ENCODE assay signal across 18 cellular contexts in the genomic region with DNA sequence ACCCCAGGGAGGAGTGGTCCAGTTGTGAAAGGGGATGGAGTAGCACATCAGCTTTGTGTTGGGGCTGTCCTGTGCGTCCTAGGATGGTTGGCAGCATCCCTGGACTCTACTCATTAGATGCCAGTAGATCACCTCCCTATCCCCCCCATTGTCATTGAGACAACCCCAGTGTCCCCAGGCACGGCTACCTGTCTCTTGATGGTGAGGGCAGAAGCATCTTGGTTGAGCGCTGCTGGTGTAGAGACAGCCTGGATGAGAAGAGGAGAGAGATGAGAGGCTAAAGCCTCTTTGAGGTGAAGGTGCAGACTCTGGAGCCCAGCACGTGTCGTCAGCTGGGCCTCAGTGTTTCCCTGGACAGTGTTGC. TPM values are rescaled to one million over a fixed set of nuclear protein-coding genes. Genes with fewer than 3 reads are reported as not detected.
"Had no signal": no experiment of that assay in that cellular context is flagged by ENCODE, and none has a peak within 500 bp of the region (broad histone marks: within the 10 kb centered on the region; RNA-seq: fewer than 3 reads in every experiment).

No MANE protein-coding gene starts in this region.

- H3K4me3 Mint-ChIP-seq: activated naive CD8-positive, alpha-beta T cell treated with anti-CD3 and anti-CD28 coated beads for 36 hours; activated T-helper 1 cell treated with anti-CD3 and anti-CD28 coated beads, Interleukin-12 subunit alpha, Interleukin-12 subunit beta, Interleukin-2, Interleukin-4 antibody, amounts not matched to agents 30 ng/mL and 10 ng/mL and 1 ng/mL, durations not matched to agents 14 hours and 24 hours and 36 hours; effector memory CD8-positive, alpha-beta T cell; naive thymus-derived CD8-positive, alpha-beta T cell; T-cell; type B pancreatic cell; WTC11 had no signal

- H3K9me3 Mint-ChIP-seq: activated naive CD8-positive, alpha-beta T cell treated with anti-CD3 and anti-CD28 coated beads for 36 hours; activated T-helper 1 cell treated with anti-CD3 and anti-CD28 coated beads, Interleukin-12 subunit alpha, Interleukin-12 subunit beta, Interleukin-2, Interleukin-4 antibody, amounts not matched to agents 30 ng/mL and 10 ng/mL and 1 ng/mL, durations not matched to agents 14 hours and 24 hours and 36 hours; effector memory CD8-positive, alpha-beta T cell; T-cell; type B pancreatic cell; WTC11 had no signal

- H3K4me1 ChIP-seq: parathyroid adenoma, suprapubic skin had no signal

- H3K36me3 ChIP-seq: cardiac muscle cell, suprapubic skin had no signal

- H3K4me3 ChIP-seq: cardiac muscle cell, hepatocyte, suprapubic skin had no signal

- ATAC-seq: effector memory CD8-positive, alpha-beta T cell; naive thymus-derived CD8-positive, alpha-beta T cell; T-cell had no signal

- DNase-seq: activated gamma-delta T cell treated with Interleukin-2 at 50 U/mL for 16 hours; activated T-cell treated with anti-CD3 and anti-CD28 coated beads for 4 hours; naive thymus-derived CD8-positive, alpha-beta T cell; stimulated activated naive CD4-positive, alpha-beta T cell treated with Interleukin-2 at 50 U/mL for 16 hours had no signal

- H3K9me3 ChIP-seq: suprapubic skin had no signal

- H3K36me3 Mint-ChIP-seq: activated naive CD8-positive, alpha-beta T cell treated with anti-CD3 and anti-CD28 coated beads for 36 hours; naive thymus-derived CD8-positive, alpha-beta T cell; T-cell; type B pancreatic cell; WTC11 had no signal

- H3K27ac Mint-ChIP-seq: activated naive CD8-positive, alpha-beta T cell treated with anti-CD3 and anti-CD28 coated beads for 36 hours; activated T-helper 1 cell treated with anti-CD3 and anti-CD28 coated beads, Interleukin-12 subunit alpha, Interleukin-12 subunit beta, Interleukin-2, Interleukin-4 antibody, amounts not matched to agents 30 ng/mL and 10 ng/mL and 1 ng/mL, durations not matched to agents 14 hours and 24 hours and 36 hours; effector memory CD8-positive, alpha-beta T cell; T-cell; type B pancreatic cell; WTC11 had no signal

- H3K27me3 ChIP-seq: cardiac muscle cell, hepatocyte had no signal

- H3K27me3 Mint-ChIP-seq: activated naive CD8-positive, alpha-beta T cell treated with anti-CD3 and anti-CD28 coated beads for 36 hours; type B pancreatic cell had no signal

- H3K27ac ChIP-seq: cardiac muscle cell, epithelial cell of prostate, hepatocyte, parathyroid adenoma, suprapubic skin had no signal

RNA-seq across cellular contexts. Expression of gene TNFRSF13B, which starts 55.4 kb away (rescaled TPM):
- total RNA-seq: activated T-helper 1 cell treated with anti-CD3 and anti-CD28 coated beads, Interleukin-12 subunit alpha, Interleukin-12 subunit beta, Interleukin-2, Interleukin-4 antibody, amounts not matched to agents 30 ng/mL and 10 ng/mL and 1 ng/mL, durations not matched to agents 14 hours and 24 hours and 36 hours; cardiac muscle cell; dermis microvascular lymphatic vessel endothelial cell; hepatocyte; lower leg skin; sciatic nerve; WTC11 had no signal
- polyA plus RNA-seq: cardiac muscle cell; hepatocyte; naive thymus-derived CD8-positive, alpha-beta T cell had no signal
